8 cellular contexts compared by ENCODE assay signal in genomic region chr16:88650749-88651275, GRCh38. TPM values are rescaled to one million over a fixed set of nuclear protein-coding genes. Genes with fewer than 3 reads are reported as not detected.
DNase-seq lines count a peak whose midpoint lies in the region; ATAC-seq and TF ChIP-seq lines count a peak whose summit lies in the region.

CYBA (minus strand) TSS chr16:88651053; CDS start chr16:88651013, 40 bp downstream.

- TF ChIP-seq CTCF in GM12865 (IDR thresholded peaks at IDR 0.05; ENCODE audit: insufficient read depth, low read depth, low read length, missing control alignments) (no peak), HCT116 (IDR thresholded peaks at IDR 0.05 in 2 of 3, conservative IDR thresholded peaks at IDR 0.05 in 1 of 3; ENCODE audit: borderline replicate concordance in 1 of 3, insufficient read depth in 1 of 3, low read depth in 2 of 3, low read length in 2 of 3) (no peak), endodermal cell (conservative IDR thresholded peaks at IDR 0.05) (no peak)

- peak; percentile 94 for ATAC-seq in HCT116
- peak; percentile 93 for ATAC-seq in activated CD8-positive, alpha-beta T cell treated with anti-CD3 and anti-CD28 coated beads, Interleukin-2, amount 10 ng/mL, durations not matched to agents 7 days and 5 days

- peak within 1 kb of the TSS; percentile 95 for H3K4me2 ChIP-seq in HCT116 (ENCODE audit: low read length)

- no peak for TF ChIP-seq RAD21 in HCT116 (IDR thresholded peaks at IDR 0.05; ENCODE audit: low read depth)

- BruUV-seq in HCT116 (replicated peaks; lab: Mats Ljungman, UMichigan): no TSS peak

- H3K9me3 ChIP-seq in HCT116 (ENCODE audit: control insufficient read depth in 1 of 2, insufficient read depth in 1 of 2, low read depth in 1 of 2, low read length in 2 of 2) (no peaks in the 10 kb centered on the region), endodermal cell (ENCODE audit: control insufficient read depth, low read length) (no peaks in the 10 kb centered on the region), mononuclear cell (ENCODE audit: low read depth, low read length) (no peaks in the 10 kb centered on the region)

- H3K9me3 Mint-ChIP-seq in activated CD8-positive, alpha-beta T cell treated with anti-CD3 and anti-CD28 coated beads, Interleukin-2, amount 10 ng/mL, durations not matched to agents 7 days and 5 days (ENCODE audit: insufficient read depth): no peaks in the 10 kb centered on the region
- H3K9me3 Mint-ChIP-seq in endodermal cell: no peaks in the 10 kb centered on the region

- intact Hi-C loops in HCT116 (cut with micrococcal nuclease): loop anchor here (5.0 kb wide), 1 partner anchor 199 kb away; the partner anchor contains the start of gene ZFPM1

- H3K9ac ChIP-seq in HCT116 (ENCODE audit: low read length) (peak within 1 kb of the TSS; percentile 98), endodermal cell (ENCODE audit: extremely low read depth, low read length, poor library complexity, severe bottlenecking) (peak within 1 kb of the TSS; percentile 60)

- CTCF ChIA-PET in HCT116 (lab: Charles Lee): no interaction called here
- CTCF ChIA-PET in activated CD8-positive, alpha-beta T cell treated with anti-CD3 and anti-CD28 coated beads, Interleukin-2, amount 10 ng/mL, durations not matched to agents 7 days and 5 days (lab: Charles Lee): no interaction called here

- WGBS in endodermal cell (ENCODE audit: insufficient coverage in 1 of 2, insufficient read length in 1 of 2), 2 experiments: 0 to 10% methylated on average over 15 to 41 of the region's 41 CpGs

- H3K4me3 ChIP-seq in GM12865 (ENCODE audit: low read depth, low read length): peak within 1 kb of the TSS; percentile 91
- peak within 1 kb of the TSS; percentile 92 to 99 for H3K4me3 ChIP-seq in HCT116 (replicated peaks in 1 of 2; ENCODE audit: low read depth in 1 of 2, low read length in 2 of 2)
- peak within 1 kb of the TSS; percentile 90 for H3K4me3 ChIP-seq in endodermal cell (ENCODE audit: low read length)
- peak within 1 kb of the TSS; percentile 94 for H3K4me3 ChIP-seq in mononuclear cell (ENCODE audit: low read length)

- peak within 1 kb of the TSS; percentile 94 for H3K27ac Mint-ChIP-seq in activated CD8-positive, alpha-beta T cell treated with anti-CD3 and anti-CD28 coated beads, Interleukin-2, amount 10 ng/mL, durations not matched to agents 7 days and 5 days
- peak within 1 kb of the TSS; percentile 48 for H3K27ac Mint-ChIP-seq in endodermal cell

- in situ Hi-C loops in KBM-7 (cut with MboI; ENCODE audit: low pct_unique_long_range_greater_than_20kb, low sequenced_read_pairs): no loop called here

- peaks cover 36% of the 10 kb centered on the region for H3K79me2 ChIP-seq in HCT116 (ENCODE audit: insufficient read depth, low read length)

- H3K4me1 ChIP-seq in HCT116 (ENCODE audit: control insufficient read depth in 1 of 2, insufficient read depth in 2 of 2, low read length in 2 of 2) (peaks cover 16 to 26% of the 10 kb centered on the region in 2 experiments), endodermal cell (ENCODE audit: control insufficient read depth, insufficient read depth, low read length) (peaks cover 5% of the 10 kb centered on the region), mononuclear cell (ENCODE audit: insufficient read depth, low read length) (peaks cover 57% of the 10 kb centered on the region)

- peak within 1 kb of the TSS; percentile 86 for H3K27ac ChIP-seq in HCT116 (ENCODE audit: low read depth, low read length)
- H3K27ac ChIP-seq in endodermal cell (ENCODE audit: low read depth, low read length): no peak within 1 kb of the TSS

- no peaks in the 10 kb centered on the region for H3K27me3 Mint-ChIP-seq in activated CD8-positive, alpha-beta T cell treated with anti-CD3 and anti-CD28 coated beads, Interleukin-2, amount 10 ng/mL, durations not matched to agents 7 days and 5 days (ENCODE audit: low read depth)
- no peaks in the 10 kb centered on the region for H3K27me3 Mint-ChIP-seq in endodermal cell (ENCODE audit: insufficient read depth)

- no peaks in the 10 kb centered on the region for H3K9me2 ChIP-seq in HCT116 (ENCODE audit: insufficient read depth)

- H3K36me3 Mint-ChIP-seq in activated CD8-positive, alpha-beta T cell treated with anti-CD3 and anti-CD28 coated beads, Interleukin-2, amount 10 ng/mL, durations not matched to agents 7 days and 5 days (ENCODE audit: low read depth): peaks cover 16% of the 10 kb centered on the region
- H3K36me3 Mint-ChIP-seq in endodermal cell (ENCODE audit: low read depth): peaks cover 13% of the 10 kb centered on the region

- peak; percentile 94 for DNase-seq in GM12865 (ENCODE audit: low read depth)
- peak; percentile 57 for DNase-seq in HCT116 (ENCODE audit: low read depth, low spot score)
- DNase-seq in MV-4-11 (lab: John Stamatoyannopoulos, UW): peak; percentile 74
- peak; percentile 93 for DNase-seq in activated CD8-positive, alpha-beta T cell treated with anti-CD3 and anti-CD28 coated beads, Interleukin-2, amount 10 ng/mL, durations not matched to agents 7 days and 5 days
- DNase-seq in endodermal cell: peak; percentile 94
- peak; percentile 49 to 61 for DNase-seq in stimulated activated CD8-positive, alpha-beta memory T cell treated with anti-CD3 and anti-CD28 coated beads, Interleukin-4, amount 100 ng/mL, for 4 hours (ENCODE audit: low read depth in 2 of 2, low spot score in 1 of 2)
- DNase-seq in KBM-7: no peak

- no peak within 1 kb of the TSS for H2AFZ ChIP-seq in HCT116 (ENCODE audit: low read depth, low read length, poor library complexity, severe bottlenecking)

- H3K36me3 ChIP-seq in HCT116 (ENCODE audit: control insufficient read depth in 1 of 2, insufficient read depth in 2 of 2, low read length in 2 of 2) (peaks cover 4 to 10% of the 10 kb centered on the region in 2 experiments; a peak in 1 of 4 replicates), endodermal cell (ENCODE audit: control insufficient read depth, insufficient read depth, low read length) (no peaks in the 10 kb centered on the region)

- H4K20me1 ChIP-seq in HCT116 (ENCODE audit: insufficient read depth): no peaks in the 10 kb centered on the region

- RAD21 ChIA-PET in HCT116 (lab: Charles Lee; ENCODE audit: low non-redundant PET in 1 of 2, low total read pairs in 2 of 2, uncharacterized antibody in 2 of 2, unreplicated experiment in 2 of 2): no interaction called here

- H3K4me1 Mint-ChIP-seq in activated CD8-positive, alpha-beta T cell treated with anti-CD3 and anti-CD28 coated beads, Interleukin-2, amount 10 ng/mL, durations not matched to agents 7 days and 5 days (ENCODE audit: low read depth): peaks cover 26% of the 10 kb centered on the region
- H3K4me1 Mint-ChIP-seq in endodermal cell: peaks cover 5% of the 10 kb centered on the region

- H3K27me3 ChIP-seq in HCT116 (ENCODE audit: insufficient read depth, low read length) (no peaks in the 10 kb centered on the region), endodermal cell (ENCODE audit: control insufficient read depth, insufficient read depth, low read length, poor library complexity, severe bottlenecking) (no peaks in the 10 kb centered on the region), mononuclear cell (ENCODE audit: insufficient read depth, low read length) (no peaks in the 10 kb centered on the region)

- TF ChIP-seq POLR2A in HCT116 (IDR thresholded peaks at IDR 0.05; ENCODE audit: borderline replicate concordance, extremely low read depth, insufficient read depth, insufficient read length): peak; percentile 77

- peak within 1 kb of the TSS; percentile 93 for H3K4me3 Mint-ChIP-seq in activated CD8-positive, alpha-beta T cell treated with anti-CD3 and anti-CD28 coated beads, Interleukin-2, amount 10 ng/mL, durations not matched to agents 7 days and 5 days
- peak within 1 kb of the TSS; percentile 78 for H3K4me3 Mint-ChIP-seq in endodermal cell

- POLR2A ChIA-PET in HCT116 (lab: Charles Lee): no interaction called here
- POLR2A ChIA-PET in activated CD8-positive, alpha-beta T cell treated with anti-CD3 and anti-CD28 coated beads, Interleukin-2, amount 10 ng/mL, durations not matched to agents 7 days and 5 days (lab: Charles Lee): interaction anchor here (1.0 to 3.0 kb wide), 3 partner anchors 31 to 51 kb away, joined by 3 to 26 read pairs (median 5); no protein-coding TSS in a partner anchor

TF ChIP-seq in HCT116, 20 proteins besides CTCF, POLR2A, EP300 and RAD21 (continues in another document):
- TF ChIP-seq SIN3A (IDR thresholded peaks at IDR 0.05; ENCODE audit: low read depth): no peak
- TF ChIP-seq REST (IDR thresholded peaks at IDR 0.05; ENCODE audit: low read depth): no peak
- TF ChIP-seq CBX3 (IDR thresholded peaks at IDR 0.05; ENCODE audit: low read depth): no peak
- TF ChIP-seq POLR2AphosphoS5 (IDR thresholded peaks at IDR 0.05; ENCODE audit: low read depth, low read length): peak; percentile 98
- no peak for TF ChIP-seq EGR1 (IDR thresholded peaks at IDR 0.05; ENCODE audit: low read depth)

RNA-seq across cellular contexts. Expression of gene CYBA, which starts in this region (rescaled TPM):
- 321 TPM for total RNA-seq in HCT116 (2021; ENCODE audit: unreplicated experiment)
- 329 and 359 TPM in 2 replicates for polyA plus RNA-seq in HCT116 (2012)
- total RNA-seq in activated CD8-positive, alpha-beta T cell treated with anti-CD3 and anti-CD28 coated beads, Interleukin-2, amount 10 ng/mL, durations not matched to agents 7 days and 5 days: 100 to 1,000 TPM; 568 to 599 TPM
- total RNA-seq in endodermal cell: 100 to 1,000 TPM; 188 to 220 TPM
- 63.0 TPM for polyA plus RNA-seq in endodermal cell (2013, experiment 1 of 2)
- polyA plus RNA-seq in endodermal cell (2013, experiment 2 of 2): 54.6 TPM
- 388 TPM for total RNA-seq in mononuclear cell
